ENCODE assay signal across 10 cellular contexts in the genomic region with DNA sequence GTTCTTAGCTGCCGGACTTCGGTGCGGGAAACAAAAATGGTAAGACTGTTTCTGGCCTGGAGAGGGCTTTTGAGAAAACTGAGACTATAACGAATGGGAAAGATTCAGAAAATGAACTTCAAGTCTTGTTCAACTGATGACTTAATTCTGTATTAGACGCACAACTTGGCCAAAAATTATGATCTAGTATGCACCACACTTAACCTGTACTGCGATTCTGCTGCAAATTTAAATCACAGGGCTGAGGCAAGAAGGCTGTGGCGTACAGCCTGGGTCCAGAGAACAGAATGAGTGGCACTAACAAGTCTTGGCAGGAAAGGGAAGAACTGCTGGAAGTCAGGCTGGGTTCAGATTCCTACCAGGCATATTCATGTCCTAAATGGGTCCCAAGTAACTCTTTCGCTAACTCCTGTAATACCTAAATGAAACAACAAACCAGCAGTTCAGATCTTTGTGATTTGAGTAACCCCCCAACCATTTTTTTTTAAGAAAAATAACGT. TPM values are rescaled to one million over a fixed set of nuclear protein-coding genes. Genes with fewer than 3 reads are reported as not detected.
A peak's percentile ranks its signal among the peaks of the same experiment; 100 is the strongest.
DNase-seq lines count a peak whose midpoint lies in the region; ATAC-seq, FAIRE-seq and TF ChIP-seq lines count a peak whose summit lies in the region.
"Had no signal": no experiment of that assay in that cellular context is flagged by ENCODE, and none has a peak within 500 bp of the region (broad histone marks: within the 10 kb centered on the region; RNA-seq: fewer than 3 reads in every experiment).

No MANE protein-coding gene starts in this region.

- H3K4me3 ChIP-seq in gastroesophageal sphincter, result peak overlapping the region; percentile 39 to 59
- H3K4me3 ChIP-seq in retinal pigment epithelial cell (ENCODE audit: low read length), result peak overlapping the region; percentile 30
- H3K4me3 ChIP-seq: SJCRH30 had no signal

- peaks cover 10% of the 10 kb centered on the region for H3K27me3 ChIP-seq in gastroesophageal sphincter
- H3K27me3 ChIP-seq: SJCRH30 had no signal

- H3K4me1 Mint-ChIP-seq in activated CD4-positive, alpha-beta memory T cell treated with anti-CD3 and anti-CD28 coated beads, Interleukin-2, amount 10 ng/mL, durations not matched to agents 7 days and 5 days, result peaks cover 6% of the 10 kb centered on the region

- H3K4me3 Mint-ChIP-seq in activated CD4-positive, alpha-beta memory T cell treated with anti-CD3 and anti-CD28 coated beads, Interleukin-2, amount 10 ng/mL, durations not matched to agents 7 days and 5 days, result peak overlapping the region; percentile 47

- 24 to 28% methylated on average over 9 of the region's 9 CpGs for WGBS in gastroesophageal sphincter (ENCODE audit: low coverage in 1 of 2), 2 donors

- DNase-seq in D721Med (ENCODE audit: insufficient read length, low spot score) (no peak), retinal pigment epithelial cell (ENCODE audit: low read depth) (no peak), SHP77 (lab: John Stamatoyannopoulos, UW) (no peak), NCI-H1694 treated with DMSO at 0.1 percent for 48 hours (lab: John Stamatoyannopoulos, UW) (no peak), H54 (ENCODE audit: insufficient read length, low spot score) (no peak)
- no peak for DNase-seq in activated CD4-positive, alpha-beta memory T cell treated with anti-CD3 and anti-CD28 coated beads, Interleukin-2, amount 10 ng/mL, durations not matched to agents 7 days and 5 days
- DNase-seq: SJCRH30 had no signal

- H3K9me3 ChIP-seq in gastroesophageal sphincter, result peaks cover 0 to 19% (median 3%) of the 10 kb centered on the region in 3 donors

- H3K36me3 ChIP-seq in gastroesophageal sphincter, result peaks cover 0 to 6% of the 10 kb centered on the region in 2 donors
- H3K36me3 ChIP-seq: SJCRH30 had no signal

- ATAC-seq in gastroesophageal sphincter, result peak; percentile 34
- no peak for ATAC-seq in GM21390 (IDR thresholded peaks at IDR 0.05; ENCODE audit: unreplicated experiment)

- peaks cover 0 to 27% (median 6%) of the 10 kb centered on the region in 3 donors for H3K4me1 ChIP-seq in gastroesophageal sphincter
- H3K4me1 ChIP-seq: SJCRH30 had no signal

- H3K36me3 Mint-ChIP-seq in activated CD4-positive, alpha-beta memory T cell treated with anti-CD3 and anti-CD28 coated beads, Interleukin-2, amount 10 ng/mL, durations not matched to agents 7 days and 5 days (ENCODE audit: low read depth), result peaks cover 24% of the 10 kb centered on the region

- no peak for TF ChIP-seq CTCF in D721Med (IDR thresholded peaks at IDR 0.05; ENCODE audit: insufficient read depth, missing control alignments)
- TF ChIP-seq CTCF in gastroesophageal sphincter (IDR thresholded peaks at IDR 0.05), result peak in 1 of 4 experiments; percentile 0
- TF ChIP-seq CTCF in retinal pigment epithelial cell (conservative IDR thresholded peaks at IDR 0.05; ENCODE audit: low read depth, low read length), result no peak

- TF ChIP-seq POLR2A in gastroesophageal sphincter (IDR thresholded peaks at IDR 0.05) (no peak), H54 (IDR thresholded peaks at IDR 0.05; ENCODE audit: low read depth, low read length) (no peak)

- peak overlapping the region in 2 of 4 donors; percentile 68 to 75 for H3K27ac ChIP-seq in gastroesophageal sphincter
- H3K27ac ChIP-seq: SJCRH30 had no signal

- POLR2A ChIA-PET in activated CD4-positive, alpha-beta memory T cell treated with anti-CD3 and anti-CD28 coated beads, Interleukin-2, amount 10 ng/mL, durations not matched to agents 7 days and 5 days (lab: Charles Lee), result no interaction called here

- no peak for TF ChIP-seq EP300 in gastroesophageal sphincter (IDR thresholded peaks at IDR 0.05)

- CTCF ChIA-PET in activated CD4-positive, alpha-beta memory T cell treated with anti-CD3 and anti-CD28 coated beads, Interleukin-2, amount 10 ng/mL, durations not matched to agents 7 days and 5 days (lab: Charles Lee), result interaction anchor here (1.4 kb wide), 1 partner anchor 307 kb away, joined by 4 read pairs; no protein-coding TSS in a partner anchor

- peaks cover 21% of the 10 kb centered on the region for H3K9me3 Mint-ChIP-seq in activated CD4-positive, alpha-beta memory T cell treated with anti-CD3 and anti-CD28 coated beads, Interleukin-2, amount 10 ng/mL, durations not matched to agents 7 days and 5 days

- peaks cover 50% of the 10 kb centered on the region for H3K27me3 Mint-ChIP-seq in activated CD4-positive, alpha-beta memory T cell treated with anti-CD3 and anti-CD28 coated beads, Interleukin-2, amount 10 ng/mL, durations not matched to agents 7 days and 5 days

- FAIRE-seq in D721Med (lab: Jason Lieb, UNC), result peak; percentile 46
- no peak for FAIRE-seq in H54 (lab: Jason Lieb, UNC)

- H3K27ac Mint-ChIP-seq in activated CD4-positive, alpha-beta memory T cell treated with anti-CD3 and anti-CD28 coated beads, Interleukin-2, amount 10 ng/mL, durations not matched to agents 7 days and 5 days, result no peak overlapping the region

RNA-seq across cellular contexts. Expression of gene COL23A1, which starts 0.8 kb away (rescaled TPM):
- under 1 TPM; 0.10 to 0.18 TPM for total RNA-seq in activated CD4-positive, alpha-beta memory T cell treated with anti-CD3 and anti-CD28 coated beads, Interleukin-2, amount 10 ng/mL, durations not matched to agents 7 days and 5 days
- total RNA-seq in gastroesophageal sphincter, result 1 to 10 TPM in 3 of 4 donors, under 1 TPM in 1; 0.93 to 4.6 (median 2.4) TPM
- total RNA-seq: M059J, SJCRH30 had no signal

RNA-seq across cellular contexts. Expression of gene CLK4, which starts 35.9 kb away (rescaled TPM):
- 10 to 100 TPM; 29.5 to 32.0 TPM for total RNA-seq in activated CD4-positive, alpha-beta memory T cell treated with anti-CD3 and anti-CD28 coated beads, Interleukin-2, amount 10 ng/mL, durations not matched to agents 7 days and 5 days
- total RNA-seq in gastroesophageal sphincter, result 10 to 100 TPM; 16.0 to 59.0 (median 27.2) TPM
